ENCODE assay signal across 7 cellular contexts in the genomic region with DNA sequence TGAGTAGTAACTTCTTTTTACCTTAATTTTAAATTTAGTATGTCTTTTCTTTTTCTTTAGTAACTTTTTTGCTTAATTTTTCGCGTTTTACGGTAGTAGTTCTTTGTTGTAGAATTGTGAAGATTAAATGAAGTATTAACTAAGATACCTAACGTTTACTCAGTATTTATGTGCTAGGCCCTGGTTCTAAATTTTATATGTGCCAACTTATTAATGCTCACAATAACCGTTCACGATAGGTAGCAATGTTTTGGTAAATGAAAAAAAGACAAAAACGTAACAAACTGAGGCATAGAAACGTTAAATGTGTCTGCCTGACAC. TPM values are rescaled to one million over a fixed set of nuclear protein-coding genes. Genes with fewer than 3 reads are reported as not detected.
DNase-seq lines count a peak whose midpoint lies in the region; ATAC-seq and TF ChIP-seq lines count a peak whose summit lies in the region.

No MANE protein-coding gene starts in this region.

- H3K9me3 ChIP-seq in iPS-18c (ENCODE audit: control insufficient read depth, insufficient read depth, low read length), result no peaks in the 10 kb centered on the region

- H3K27ac Mint-ChIP-seq in HFFc6, result peak overlapping the region; percentile 89
- H3K27ac Mint-ChIP-seq in activated T-helper 17 cell treated with anti-CD3 and anti-CD28 coated beads, Interleukin-2, amount 50 U/mL, for 72 hours, result peak overlapping the region; percentile 93
- peak overlapping the region; percentile 97 for H3K27ac Mint-ChIP-seq in stimulated activated naive B cell treated with anti-CD40 and anti-IgM and Interleukin-4, amounts not matched to agents 10 μg/mL and 1 μg/mL and 100 μg/mL, for 72 hours

- TF ChIP-seq CTCF in HFFc6 (IDR thresholded peaks at IDR 0.05), result no peak

- ATAC-seq in activated T-helper 17 cell treated with anti-CD3 and anti-CD28 coated beads, Interleukin-2, amount 50 U/mL, for 72 hours (replicated peaks), result no peak
- no peak for ATAC-seq in stimulated activated naive B cell treated with anti-CD40 and anti-IgM and Interleukin-4, amounts not matched to agents 10 μg/mL and 1 μg/mL and 100 μg/mL, for 72 hours (replicated peaks)

- H3K36me3 Mint-ChIP-seq in HFFc6 (ENCODE audit: low read depth), result peaks cover 27% of the 10 kb centered on the region
- H3K36me3 Mint-ChIP-seq in activated T-helper 17 cell treated with anti-CD3 and anti-CD28 coated beads, Interleukin-2, amount 50 U/mL, for 72 hours (ENCODE audit: low read depth), result peaks cover 63% of the 10 kb centered on the region
- H3K36me3 Mint-ChIP-seq in stimulated activated naive B cell treated with anti-CD40 and anti-IgM and Interleukin-4, amounts not matched to agents 10 μg/mL and 1 μg/mL and 100 μg/mL, for 72 hours, result peaks cover 12 to 13% of the 10 kb centered on the region in 2 donors

- peaks cover 30% of the 10 kb centered on the region for H3K4me1 Mint-ChIP-seq in HFFc6 (ENCODE audit: low read depth)
- H3K4me1 Mint-ChIP-seq in activated T-helper 17 cell treated with anti-CD3 and anti-CD28 coated beads, Interleukin-2, amount 50 U/mL, for 72 hours, result peaks cover 3% of the 10 kb centered on the region
- peaks cover 6 to 7% of the 10 kb centered on the region in 2 donors for H3K4me1 Mint-ChIP-seq in stimulated activated naive B cell treated with anti-CD40 and anti-IgM and Interleukin-4, amounts not matched to agents 10 μg/mL and 1 μg/mL and 100 μg/mL, for 72 hours

- H3K4me3 Mint-ChIP-seq in HFFc6, result peak overlapping the region; percentile 98
- peak overlapping the region; percentile 92 for H3K4me3 Mint-ChIP-seq in activated T-helper 17 cell treated with anti-CD3 and anti-CD28 coated beads, Interleukin-2, amount 50 U/mL, for 72 hours
- H3K4me3 Mint-ChIP-seq in stimulated activated naive B cell treated with anti-CD40 and anti-IgM and Interleukin-4, amounts not matched to agents 10 μg/mL and 1 μg/mL and 100 μg/mL, for 72 hours, result peak overlapping the region; percentile 86 to 94

- peak overlapping the region; percentile 95 for H3K4me3 ChIP-seq in iPS-18c (ENCODE audit: insufficient read depth, low read depth, low read length)

- no peaks in the 10 kb centered on the region for H3K9me3 Mint-ChIP-seq in HFFc6
- H3K9me3 Mint-ChIP-seq in activated T-helper 17 cell treated with anti-CD3 and anti-CD28 coated beads, Interleukin-2, amount 50 U/mL, for 72 hours, result no peaks in the 10 kb centered on the region
- no peaks in the 10 kb centered on the region for H3K9me3 Mint-ChIP-seq in stimulated activated naive B cell treated with anti-CD40 and anti-IgM and Interleukin-4, amounts not matched to agents 10 μg/mL and 1 μg/mL and 100 μg/mL, for 72 hours

- DNase-seq in HFFc6 (no peak), medulla oblongata (ENCODE audit: extremely low spot score) (no peak), NCI-H82 treated with DMSO at 0.1 percent for 48 hours (lab: John Stamatoyannopoulos, UW; ENCODE audit: unreplicated experiment) (no peak), AG08396 (ENCODE audit: low spot score) (no peak)
- no peak for DNase-seq in stimulated activated naive B cell treated with anti-CD40 and anti-IgM and Interleukin-4, amounts not matched to agents 10 μg/mL and 1 μg/mL and 100 μg/mL, for 72 hours

- H3K27me3 Mint-ChIP-seq in HFFc6 (ENCODE audit: insufficient read depth), result peaks cover 2% of the 10 kb centered on the region
- H3K27me3 Mint-ChIP-seq in activated T-helper 17 cell treated with anti-CD3 and anti-CD28 coated beads, Interleukin-2, amount 50 U/mL, for 72 hours, result no peaks in the 10 kb centered on the region
- peaks cover 4 to 8% of the 10 kb centered on the region in 2 donors for H3K27me3 Mint-ChIP-seq in stimulated activated naive B cell treated with anti-CD40 and anti-IgM and Interleukin-4, amounts not matched to agents 10 μg/mL and 1 μg/mL and 100 μg/mL, for 72 hours

RNA-seq across cellular contexts. Expression of a gene that starts 1.2 kb away (rescaled TPM):
- 10 to 100 TPM; 28.3 to 33.7 (median 30.9) TPM for total RNA-seq in HFFc6 (2021; fragmentation: NEBNext Ultra II Directional; extraction: Animal tissue kit (Norgen Biotek cat#: 25700))
- 10 to 100 TPM; 42.0 to 53.8 TPM for total RNA-seq in activated T-helper 17 cell treated with anti-CD3 and anti-CD28 coated beads, Interleukin-2, amount 50 U/mL, for 72 hours
